In genomic region chr3:108527109-108527508, GRCh38 we compare ENCODE assay signal across 17 cellular contexts. TPM values are rescaled to one million over a fixed set of nuclear protein-coding genes. Genes with fewer than 3 reads are reported as not detected.
DNase-seq lines count a peak whose midpoint lies in the region; ATAC-seq and TF ChIP-seq lines count a peak whose summit lies in the region.
"Had no signal": no experiment of that assay in that cellular context is flagged by ENCODE, and none has a peak within 500 bp of the region (broad histone marks: within the 10 kb centered on the region; RNA-seq: fewer than 3 reads in every experiment).

No MANE protein-coding gene starts in this region.

- peaks cover 17% of the 10 kb centered on the region for H3K4me1 Mint-ChIP-seq in neural progenitor cell

- H3K27me3 Mint-ChIP-seq in neural progenitor cell (ENCODE audit: insufficient read depth, low read depth): peaks cover 4% of the 10 kb centered on the region

- no peak overlapping the region for H2AFZ ChIP-seq in neural progenitor cell (replicated peaks)

- H3K36me3 Mint-ChIP-seq in neural progenitor cell: no peaks in the 10 kb centered on the region
- H3K36me3 Mint-ChIP-seq: CD8-positive, alpha-beta T cell had no signal

- no peaks in the 10 kb centered on the region for H3K9me3 ChIP-seq in heart right ventricle
- no peaks in the 10 kb centered on the region for H3K9me3 ChIP-seq in neural progenitor cell (ENCODE audit: low read depth)

- H3K27ac ChIP-seq in heart right ventricle (peak overlapping the region in 7 of 10 donors; percentile 14 to 71 (median 56)), neural progenitor cell (no peak overlapping the region)

- H3K36me3 ChIP-seq in heart right ventricle (no peaks in the 10 kb centered on the region), neural progenitor cell (no peaks in the 10 kb centered on the region)

- peaks cover 2% of the 10 kb centered on the region for H3K9me3 Mint-ChIP-seq in neural progenitor cell
- H3K9me3 Mint-ChIP-seq: CD8-positive, alpha-beta T cell had no signal

- peak overlapping the region; percentile 29 for H3K4me2 ChIP-seq in neural progenitor cell

- peaks cover 0 to 53% (median 23%) of the 10 kb centered on the region in 9 donors for H3K4me1 ChIP-seq in heart right ventricle
- peaks cover 35% of the 10 kb centered on the region for H3K4me1 ChIP-seq in neural progenitor cell

- H3K79me2 ChIP-seq in neural progenitor cell (ENCODE audit: low read depth): no peaks in the 10 kb centered on the region

- DNase-seq in heart right ventricle (no peak), cardiac septum (ENCODE audit: low spot score) (no peak), iPS-NIHi7 (ENCODE audit: extremely low spot score) (peak; percentile 17), neural progenitor cell (ENCODE audit: low spot score) (peak; percentile 87), NCI-H2196 treated with DMSO at 0.1 percent for 48 hours (lab: John Stamatoyannopoulos, UW; ENCODE audit: unreplicated experiment) (no peak), superior temporal gyrus (ENCODE audit: extremely low spot score) (no peak)
- DNase-seq in activated naive CD4-positive, alpha-beta T cell treated with anti-CD3 and anti-CD28 coated beads, Interleukin-2, amount 50 U/mL, for 16 hours: no peak
- DNase-seq: C1 segment of cervical spinal cord; CD8-positive, alpha-beta T cell; DND-41; Karpas-422; MV-4-11; NCI-H1105 treated with DMSO at 0.1 percent for 48 hours; NCI-H2029 treated with DMSO at 0.1 percent for 48 hours; NCI-H345; NCI-H774 had no signal

- ATAC-seq in heart right ventricle (no peak), GM21786 (IDR thresholded peaks at IDR 0.05; ENCODE audit: unreplicated experiment) (no peak)
- ATAC-seq: CD8-positive, alpha-beta T cell had no signal

- H3K27ac Mint-ChIP-seq in neural progenitor cell: peak overlapping the region; percentile 53
- H3K27ac Mint-ChIP-seq: CD8-positive, alpha-beta T cell had no signal

- intact Hi-C loops in heart right ventricle (cut with DNase I) (no loop called here), cardiac septum (cut with DNase I) (no loop called here)

- H3K27me3 ChIP-seq in heart right ventricle (no peaks in the 10 kb centered on the region), neural progenitor cell (no peaks in the 10 kb centered on the region)

- TF ChIP-seq CTCF in heart right ventricle (IDR thresholded peaks at IDR 0.05): no peak
- TF ChIP-seq CTCF in neural progenitor cell (IDR thresholded peaks at IDR 0.05): no peak

- no peak overlapping the region for H3K4me3 Mint-ChIP-seq in neural progenitor cell
- H3K4me3 Mint-ChIP-seq: CD8-positive, alpha-beta T cell had no signal

- H3F3A ChIP-seq in neural progenitor cell (ENCODE audit: low read depth): peaks cover 5% of the 10 kb centered on the region

- no peaks in the 10 kb centered on the region for H4K20me1 ChIP-seq in neural progenitor cell (ENCODE audit: low read depth)

- H3K4me3 ChIP-seq in heart right ventricle: no peak overlapping the region
- no peak overlapping the region for H3K4me3 ChIP-seq in neural progenitor cell

- no peak overlapping the region for H3K9ac ChIP-seq in neural progenitor cell

RNA-seq across cellular contexts. Expression of gene MYH15, which starts 16.7 kb away (rescaled TPM):
- 1 to 10 TPM in 1 of 10 donors, under 1 TPM in 9; 0.16 to 1.1 (median 0.32) TPM for total RNA-seq in heart right ventricle
- under 1 TPM; 0.12 to 0.22 TPM for polyA plus RNA-seq in heart right ventricle
- 0.54 TPM for total RNA-seq in cardiac septum
- total RNA-seq in neural progenitor cell (ENCODE audit: low replicate concordance): 0.12 TPM in 1 of 2 replicates, not detected in the other

Comparison
In these comparisons a context has a peak if more than half of its experiments do, and no peak if none do; other contexts are left out.
1. DNase-seq: peak in iPS-NIHi7 (single experiment) and neural progenitor cell (single experiment); none in heart right ventricle (0 of 2), cardiac septum (single experiment), activated naive CD4-positive, alpha-beta T cell treated with anti-CD3 and anti-CD28 coated beads, Interleukin-2, amount 50 U/mL, for 16 hours (single experiment), NCI-H2196 treated with DMSO at 0.1 percent for 48 hours (single experiment) and superior temporal gyrus (single experiment).